In genomic region chr3:126357299-126358037, GRCh38 we compare ENCODE assay signal across 8 cellular contexts. TPM values are rescaled to one million over a fixed set of nuclear protein-coding genes. Genes with fewer than 3 reads are reported as not detected.
DNase-seq lines count a peak whose midpoint lies in the region; ATAC-seq and TF ChIP-seq lines count a peak whose summit lies in the region.

Gene KLF15, minus strand, starts transcription at chr3:126357408. Its CDS starts 4,486 bp downstream, at chr3:126352922.

- peaks cover 19% of the 10 kb centered on the region for H3K27me3 ChIP-seq in H7 (ENCODE audit: control insufficient read depth, insufficient read depth, low read length)
- H3K27me3 ChIP-seq in MG63, result peaks cover 20% of the 10 kb centered on the region
- H3K27me3 ChIP-seq in adrenal gland, result no peaks in the 10 kb centered on the region
- peaks cover 0 to 70% (median 8%) of the 10 kb centered on the region in 7 donors for H3K27me3 ChIP-seq in heart right ventricle
- peaks cover 0 to 6% of the 10 kb centered on the region in 2 donors for H3K27me3 ChIP-seq in tibial nerve

- WGBS in adrenal gland, 4 donors, result 0 to 1% (median 0%) methylated on average over 6 to 86 of the region's 86 CpGs
- whole genome bisulfite sequencing in heart right ventricle, 2 donors, result 0% methylated on average over 70 to 86 of the region's 86 CpGs
- 0% methylated on average over 26 to 44 of the region's 86 CpGs for WGBS in tibial nerve, 2 donors

- intact Hi-C loops in adrenal gland (cut with DNase I), result no loop called here
- intact Hi-C loops in heart right ventricle (cut with DNase I), result loop anchor here in 6 of 10 donors (1.0 to 10.0 kb wide), 7 partner anchors 31 to 117 kb away; partner anchors contain the start of gene ZXDC (in 1 of the 6)
- intact Hi-C loops in posterior cingulate gyrus (cut with DNase I), result loop anchor here (1.0 to 5.0 kb wide), 4 partner anchors 31 to 118 kb away; partner anchors contain the start of gene ZXDC

- TF ChIP-seq CTCF in adrenal gland (IDR thresholded peaks at IDR 0.05), result no peak
- no peak for TF ChIP-seq CTCF in heart right ventricle (IDR thresholded peaks at IDR 0.05)
- peak in 1 of 5 experiments; percentile 16 for TF ChIP-seq CTCF in tibial nerve (IDR thresholded peaks at IDR 0.05)

- DNase-seq in EL, result peak; percentile 81
- DNase-seq in H7, result peak; percentile 99
- DNase-seq in MG63, result peak; percentile 83
- peak; percentile 51 to 70 (median 58) for DNase-seq in T-helper 1 cell
- peak; percentile 82 to 92 (median 90) for DNase-seq in adrenal gland
- DNase-seq in heart right ventricle, result peak; percentile 81 to 91
- peak; percentile 83 to 99 (median 89) for DNase-seq in posterior cingulate gyrus
- peak; percentile 81 to 86 for DNase-seq in tibial nerve (ENCODE audit: low spot score in 2 of 2)

- H3K4me1 ChIP-seq in adrenal gland (replicated peaks in 1 of 2), result peaks cover 5 to 25% of the 10 kb centered on the region in 2 donors
- peaks cover 17 to 54% (median 41%) of the 10 kb centered on the region in 9 donors for H3K4me1 ChIP-seq in heart right ventricle
- H3K4me1 ChIP-seq in tibial nerve, result peaks cover 0 to 42% (median 31%) of the 10 kb centered on the region in 4 donors

- H3K9me3 ChIP-seq in MG63, result no peaks in the 10 kb centered on the region
- no peaks in the 10 kb centered on the region for H3K9me3 ChIP-seq in adrenal gland (replicated peaks in 1 of 3)
- peaks cover 0 to 9% (median 0%) of the 10 kb centered on the region in 11 donors for H3K9me3 ChIP-seq in heart right ventricle
- H3K9me3 ChIP-seq in tibial nerve, result peaks cover 0 to 8% (median 0%) of the 10 kb centered on the region in 4 donors

- TF ChIP-seq POLR2A in adrenal gland (IDR thresholded peaks at IDR 0.05) (peak; percentile 78 to 82), tibial nerve (IDR thresholded peaks at IDR 0.05) (peak; percentile 97 to 98)

- peak in 1 of 2 donors; percentile 95 for TF ChIP-seq EP300 in tibial nerve (IDR thresholded peaks at IDR 0.05)

- peak within 1 kb of the TSS; percentile 38 to 98 (median 90) for H3K27ac ChIP-seq in adrenal gland
- H3K27ac ChIP-seq in heart right ventricle, result peak within 1 kb of the TSS; percentile 76 to 99 (median 94)
- H3K27ac ChIP-seq in tibial nerve, result peak within 1 kb of the TSS; percentile 97 to 100 (median 99)

- H3K36me3 ChIP-seq in H7 (replicated peaks; ENCODE audit: control insufficient read depth, insufficient read depth, low read length) (no peaks in the 10 kb centered on the region), MG63 (no peaks in the 10 kb centered on the region), adrenal gland (replicated peaks in 1 of 2) (no peaks in the 10 kb centered on the region), heart right ventricle (no peaks in the 10 kb centered on the region), tibial nerve (peaks cover 0 to 6% (median 0%) of the 10 kb centered on the region in 3 donors)

- H3K4me3 ChIP-seq in H7 (ENCODE audit: insufficient read depth, low read depth, low read length) (peak within 1 kb of the TSS; percentile 68), MG63 (peak within 1 kb of the TSS; percentile 38), adrenal gland (peak within 1 kb of the TSS; percentile 5 to 91 (median 58)), heart right ventricle (peak within 1 kb of the TSS; percentile 39 to 99 (median 74)), tibial nerve (peak within 1 kb of the TSS; percentile 64 to 97 (median 94))

- peak; percentile 64 to 85 (median 73) for ATAC-seq in heart right ventricle

RNA-seq across cellular contexts. Expression of gene KLF15, which starts in this region (rescaled TPM):
- total RNA-seq in H7 (2014; rRNA removed; shearing (Covaris generic)), result 8.5 and 10.5 TPM in 2 replicates
- total RNA-seq in MG63 (2014; rRNA removed; shearing (Covaris generic); ENCODE audit: low replicate concordance), result 0.22 and 0.26 TPM in 2 replicates
- total RNA-seq in adrenal gland, result 10 to 100 TPM in 7 of 8 donors, 1 to 10 TPM in 1; 6.1 to 22.4 (median 13.6) TPM
- polyA plus RNA-seq in adrenal gland, result 10 to 100 TPM in 1 of 3 donors, 1 to 10 TPM in 2; 3.6 to 10.8 (median 8.3) TPM
- 10 to 100 TPM; 13.5 to 57.1 (median 27.1) TPM for total RNA-seq in heart right ventricle
- polyA plus RNA-seq in heart right ventricle, result 10 to 100 TPM; 30.1 to 61.3 TPM
- total RNA-seq in tibial nerve, result 100 to 1,000 TPM; 138 to 234 (median 176) TPM

Comparison
In these comparisons a context has a peak if more than half of its experiments do, and no peak if none do; other contexts are left out.
1. Peak in every context shown above with its lines: DNase-seq, ATAC-seq, H3K4me3 ChIP-seq and H3K27ac ChIP-seq.
2. Peak in DNase-seq and H3K4me3 ChIP-seq in MG63; RNA of the gene not detected or under 1 TPM.
3. H3K4me3 ChIP-seq: peak in every context shown above with its lines; median percentile 94 in tibial nerve; 74 in heart right ventricle; 68 in H7; 58 in adrenal gland; 38 in MG63.
4. intact Hi-C loops: an anchor here in heart right ventricle (1.0 to 10.0 kb wide) and posterior cingulate gyrus (1.0 to 5.0 kb wide); none called in adrenal gland.